ENCODE assay signal across 8 cellular contexts in the genomic region with DNA sequence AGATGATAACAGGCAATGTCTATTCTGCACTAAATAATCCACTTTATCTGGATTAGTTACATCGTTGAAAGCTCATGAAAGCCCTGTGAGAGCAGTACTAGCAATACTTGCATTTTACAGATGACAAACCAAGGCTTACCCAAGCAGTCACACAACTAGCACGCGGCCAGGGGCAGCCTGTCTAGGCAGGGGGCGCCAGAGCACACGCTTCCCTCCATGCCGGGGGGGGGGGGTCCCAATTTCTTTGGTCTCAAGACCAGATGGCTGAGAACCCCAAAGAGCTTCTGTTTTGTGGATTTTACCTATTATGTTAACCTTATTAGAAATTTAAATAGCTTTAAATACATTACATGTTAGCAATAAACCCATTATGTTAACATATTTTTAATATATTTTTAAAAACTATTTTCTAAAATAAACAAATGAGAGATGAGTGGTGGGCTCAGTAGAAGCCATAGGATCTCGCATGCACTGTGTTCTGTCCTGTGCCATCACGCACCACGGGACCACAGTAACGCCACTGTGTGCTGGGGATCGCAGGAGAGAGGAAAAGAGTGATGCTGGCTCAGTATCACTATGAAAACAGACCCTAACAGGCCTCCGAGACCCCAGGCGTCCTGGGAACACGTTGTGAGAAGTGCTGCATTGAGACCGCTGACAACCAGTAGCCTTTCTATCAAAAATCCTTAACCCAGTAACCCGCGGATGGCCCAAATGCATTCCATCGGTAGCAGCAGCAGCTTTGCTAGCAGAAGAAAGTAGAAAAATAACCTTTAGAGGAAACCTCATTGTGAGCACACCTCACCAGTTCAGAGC. TPM values are rescaled to one million over a fixed set of nuclear protein-coding genes. Genes with fewer than 3 reads are reported as not detected.
A peak's percentile ranks its signal among the peaks of the same experiment; 100 is the strongest.
DNase-seq lines count a peak whose midpoint lies in the region; ATAC-seq, FAIRE-seq and TF ChIP-seq lines count a peak whose summit lies in the region.

No MANE protein-coding gene starts in this region.

- FAIRE-seq in pancreas (lab: Jason Lieb, UNC) = no peak

- TF ChIP-seq CTCF in foreskin fibroblast (IDR thresholded peaks at IDR 0.05; ENCODE audit: low read depth, low read length) (peak; percentile 66), pancreas (IDR thresholded peaks at IDR 0.05) (peak in 2 of 4 donors; percentile 15 to 56)

- H3K4me1 ChIP-seq in pancreas = peaks cover 0 to 2% (median 0%) of the 10 kb centered on the region in 3 donors

- H3K27ac Mint-ChIP-seq in activated CD4-positive, alpha-beta T cell treated with anti-CD3 and anti-CD28 coated beads, Interleukin-2, amount 10 ng/mL, durations not matched to agents 24 days and 14 days = no peak overlapping the region

- no peak overlapping the region for H3K27ac ChIP-seq in pancreas

- no peaks in the 10 kb centered on the region for H3K4me1 Mint-ChIP-seq in activated CD4-positive, alpha-beta T cell treated with anti-CD3 and anti-CD28 coated beads, Interleukin-2, amount 10 ng/mL, durations not matched to agents 24 days and 14 days

- intact Hi-C loops in activated CD4-positive, alpha-beta T cell treated with anti-CD3 and anti-CD28 coated beads, Interleukin-2, amount 10 ng/mL, durations not matched to agents 24 days and 14 days (cut with micrococcal nuclease) = loop anchor here (1.0 kb wide), 1 partner anchor 88 kb away; no protein-coding TSS in a partner anchor
- intact Hi-C loops in pancreas (cut with DNase I) = no loop called here

- H3K4me3 Mint-ChIP-seq in activated CD4-positive, alpha-beta T cell treated with anti-CD3 and anti-CD28 coated beads, Interleukin-2, amount 10 ng/mL, durations not matched to agents 24 days and 14 days = no peak overlapping the region

- no peaks in the 10 kb centered on the region for H3K9me3 ChIP-seq in pancreas

- H3K27me3 ChIP-seq in pancreas = no peaks in the 10 kb centered on the region

- WGBS in pancreas, 2 donors = 41 to 45% methylated on average over 18 of the region's 18 CpGs

- no peaks in the 10 kb centered on the region for H3K36me3 ChIP-seq in pancreas

- ATAC-seq in HG02588 (IDR thresholded peaks at IDR 0.05; ENCODE audit: unreplicated experiment) = peak; percentile 74
- peak in 3 of 4 donors; percentile 79 to 97 (median 85) for ATAC-seq in pancreas

- H3K4me3 ChIP-seq in foreskin fibroblast (ENCODE audit: low read depth in 1 of 2, low read length in 2 of 2) (no peak overlapping the region), pancreas (no peak overlapping the region)

- no peaks in the 10 kb centered on the region for H3K9me3 Mint-ChIP-seq in activated CD4-positive, alpha-beta T cell treated with anti-CD3 and anti-CD28 coated beads, Interleukin-2, amount 10 ng/mL, durations not matched to agents 24 days and 14 days

- DNase-seq in activated CD4-positive, alpha-beta T cell treated with anti-CD3 and anti-CD28 coated beads for 4 hours = peak; percentile 38 to 50
- no peak for DNase-seq in activated CD4-positive, alpha-beta T cell treated with anti-CD3 and anti-CD28 coated beads, Interleukin-2, amount 10 ng/mL, durations not matched to agents 24 days and 14 days
- DNase-seq in NCI-H1930 (lab: John Stamatoyannopoulos, UW) (peak; percentile 26 to 38), activated T-cell treated with anti-CD3 and anti-CD28 coated beads for 4 hours (peak; percentile 25), foreskin fibroblast (peak in 1 of 2 donors; percentile 69), pancreas (peak in 2 of 6 donors; percentile 38 to 69), COLO829 (ENCODE audit: low spot score) (no peak)

- H3K27me3 Mint-ChIP-seq in activated CD4-positive, alpha-beta T cell treated with anti-CD3 and anti-CD28 coated beads, Interleukin-2, amount 10 ng/mL, durations not matched to agents 24 days and 14 days = peaks cover 31% of the 10 kb centered on the region

- H3K36me3 Mint-ChIP-seq in activated CD4-positive, alpha-beta T cell treated with anti-CD3 and anti-CD28 coated beads, Interleukin-2, amount 10 ng/mL, durations not matched to agents 24 days and 14 days (ENCODE audit: low read depth) = peaks cover under 1% of the 10 kb centered on the region

RNA-seq across cellular contexts. Expression of gene PRR18, which starts 5.3 kb away (rescaled TPM):
- not detected in 2 replicates for total RNA-seq in activated CD4-positive, alpha-beta T cell treated with anti-CD3 and anti-CD28 coated beads, Interleukin-2, amount 10 ng/mL, durations not matched to agents 24 days and 14 days
- under 1 TPM; 0.06 to 0.61 (median 0.38) TPM for total RNA-seq in pancreas
- under 1 TPM; 0.23 to 0.40 TPM for polyA plus RNA-seq in pancreas

RNA-seq across cellular contexts. Expression of gene SFT2D1, which starts 28.9 kb away (rescaled TPM):
- 56.9 and 61.2 TPM in 2 replicates for total RNA-seq in activated CD4-positive, alpha-beta T cell treated with anti-CD3 and anti-CD28 coated beads, Interleukin-2, amount 10 ng/mL, durations not matched to agents 24 days and 14 days
- 10 to 100 TPM; 14.5 to 31.8 (median 22.6) TPM for total RNA-seq in pancreas
- polyA plus RNA-seq in pancreas = 10 to 100 TPM; 29.5 to 38.9 TPM

Comparison
In these comparisons a context has a peak if more than half of its experiments do, and no peak if none do; other contexts are left out.
1. DNase-seq: peak in activated CD4-positive, alpha-beta T cell treated with anti-CD3 and anti-CD28 coated beads for 4 hours (2 of 2), NCI-H1930 (2 of 2) and activated T-cell treated with anti-CD3 and anti-CD28 coated beads for 4 hours (single experiment); none in activated CD4-positive, alpha-beta T cell treated with anti-CD3 and anti-CD28 coated beads, Interleukin-2, amount 10 ng/mL, durations not matched to agents 24 days and 14 days (single experiment) and COLO829 (single experiment).